16 cellular contexts compared by ENCODE assay signal in genomic region chr11:71209656-71210055, GRCh38. TPM values are rescaled to one million over a fixed set of nuclear protein-coding genes. Genes with fewer than 3 reads are reported as not detected.
"Had no signal": no experiment of that assay in that cellular context is flagged by ENCODE, and none has a peak within 500 bp of the region (broad histone marks: within the 10 kb centered on the region; RNA-seq: fewer than 3 reads in every experiment).

No MANE protein-coding gene starts in this region.

- H3K4me1 Mint-ChIP-seq: immature natural killer cell had no signal

- H3K27me3 ChIP-seq: tibial nerve had no signal

- H3K36me3 ChIP-seq: tibial nerve had no signal

- H3K27ac ChIP-seq: coronary artery, foreskin keratinocyte, tibial nerve had no signal

- H3K27ac Mint-ChIP-seq: endodermal cell; immature natural killer cell; nephron; stimulated activated memory B cell treated with anti-CD40 and anti-IgM and Interleukin-4, amounts not matched to agents 10 μg/mL and 1 μg/mL and 100 μg/mL, for 72 hours; stimulated activated naive CD8-positive, alpha-beta T cell treated with anti-CD3 and anti-CD28 coated beads, Interleukin-15, Interleukin-2, amounts not matched to agents 100 ng/mL and 50 ng/mL, for 24 hours had no signal

- H3K4me3 ChIP-seq: coronary artery, smooth muscle cell, tibial nerve had no signal

- H3K4me1 ChIP-seq: foreskin keratinocyte had no signal

- H3K4me3 Mint-ChIP-seq: endodermal cell; immature natural killer cell; nephron; stimulated activated memory B cell treated with anti-CD40 and anti-IgM and Interleukin-4, amounts not matched to agents 10 μg/mL and 1 μg/mL and 100 μg/mL, for 72 hours; stimulated activated naive CD8-positive, alpha-beta T cell treated with anti-CD3 and anti-CD28 coated beads, Interleukin-15, Interleukin-2, amounts not matched to agents 100 ng/mL and 50 ng/mL, for 24 hours had no signal

- DNase-seq: caudate nucleus; effector CD4-positive, alpha-beta T cell; endodermal cell; erythroblast; foreskin keratinocyte; immature natural killer cell; left ventricle myocardium superior; stimulated activated CD4-positive, alpha-beta T cell treated with anti-CD3 and anti-CD28 coated beads, Interleukin-4, amount 100 ng/mL, for 1 hour had no signal

- H3K9me3 Mint-ChIP-seq: immature natural killer cell; nephron; stimulated activated memory B cell treated with anti-CD40 and anti-IgM and Interleukin-4, amounts not matched to agents 10 μg/mL and 1 μg/mL and 100 μg/mL, for 72 hours; stimulated activated naive CD8-positive, alpha-beta T cell treated with anti-CD3 and anti-CD28 coated beads, Interleukin-15, Interleukin-2, amounts not matched to agents 100 ng/mL and 50 ng/mL, for 24 hours had no signal

- H3K27me3 Mint-ChIP-seq: stimulated activated naive CD8-positive, alpha-beta T cell treated with anti-CD3 and anti-CD28 coated beads, Interleukin-15, Interleukin-2, amounts not matched to agents 100 ng/mL and 50 ng/mL, for 24 hours had no signal

- H3K36me3 Mint-ChIP-seq: immature natural killer cell; stimulated activated memory B cell treated with anti-CD40 and anti-IgM and Interleukin-4, amounts not matched to agents 10 μg/mL and 1 μg/mL and 100 μg/mL, for 72 hours had no signal

- ATAC-seq: foreskin keratinocyte; left colon; left ventricle myocardium superior; stimulated activated memory B cell treated with anti-CD40 and anti-IgM and Interleukin-4, amounts not matched to agents 10 μg/mL and 1 μg/mL and 100 μg/mL, for 72 hours had no signal

RNA-seq across cellular contexts. Expression of gene SHANK2, which starts 42.7 kb away (rescaled TPM):
- total RNA-seq: endothelial cell of umbilical vein had no signal
